ENCODE assay signal across 32 cellular contexts in genomic region chr18:56197460-56197859, GRCh38.
DNase-seq lines count a peak whose midpoint lies in the region; ATAC-seq and TF ChIP-seq lines count a peak whose summit lies in the region.
"Had no signal": no experiment of that assay in that cellular context is flagged by ENCODE, and none has a peak within 500 bp of the region (broad histone marks: within the 10 kb centered on the region; RNA-seq: fewer than 3 reads in every experiment).

No MANE protein-coding gene starts in this region.

- no peak overlapping the region for H3K4me2 ChIP-seq in hepatocyte

- no peak overlapping the region for H2AFZ ChIP-seq in hepatocyte

- no peak overlapping the region for H3K27ac ChIP-seq in hepatocyte
- H3K27ac ChIP-seq: ovary, uterus had no signal

- H3K9me2 ChIP-seq in hepatocyte (replicated peaks; ENCODE audit: insufficient read depth), result no peaks in the 10 kb centered on the region

- no peaks in the 10 kb centered on the region for H3K36me3 ChIP-seq in hepatocyte (replicated peaks; ENCODE audit: insufficient read depth, low read depth)
- H3K36me3 ChIP-seq: left ventricle myocardium inferior, ovary, uterus had no signal

- H4K20me1 ChIP-seq in hepatocyte (ENCODE audit: insufficient read depth, poor library complexity, severe bottlenecking), result no peaks in the 10 kb centered on the region

- DNase-seq in kidney tubule cell (ENCODE audit: low spot score), result peak; percentile 12
- DNase-seq in hepatocyte (ENCODE audit: low spot score), result no peak
- DNase-seq in OCI-M2 (lab: John Stamatoyannopoulos, UW; ENCODE audit: unreplicated experiment), result no peak
- no peak for DNase-seq in HuH-7.5 (ENCODE audit: low spot score)
- DNase-seq: activated CD4-positive, alpha-beta T cell treated with anti-CD3 and anti-CD28 coated beads for 4 hours; activated CD8-positive, alpha-beta memory T cell treated with anti-CD3 and anti-CD28 coated beads for 24 hours; activated gamma-delta T cell treated with Interleukin-2 at 50 U/mL for 16 hours; activated naive CD8-positive, alpha-beta T cell treated with anti-CD3 and anti-CD28 coated beads, Interleukin-2, amount 50 U/mL, for 24 hours; activated T-cell treated with anti-CD3 and anti-CD28 coated beads, Interleukin-2, amount 50 U/mL, for 1 hour; C1 segment of cervical spinal cord; DND-41; effector CD8-positive, alpha-beta T cell; H9; hippocampal formation; immature natural killer cell; left ventricle myocardium inferior; MV-4-11; natural killer cell; NCI-H146; NCI-H510A; NK-92 treated with Interleukin-12 subunit alpha and Interleukin-12 subunit beta, amount 100 ng/mL, for 24 hours; ovary; right cardiac atrium; stimulated activated CD4-positive, alpha-beta T cell treated with anti-CD3 and anti-CD28 coated beads, Interleukin-12 subunit alpha, Interleukin-12 subunit beta, amount 100 ng/mL, for 4 hours; stimulated activated CD4-positive, alpha-beta T cell treated with anti-CD3 and anti-CD28 coated beads, Interleukin-4, amount 100 ng/mL, for 24 hours; stimulated activated naive B cell treated with anti-CD40 and anti-IgM and Interleukin-4, amounts not matched to agents 10 μg/mL and 1 μg/mL and 100 μg/mL, for 72 hours; uterus had no signal

- ATAC-seq in GM18499 (IDR thresholded peaks at IDR 0.05; ENCODE audit: insufficient read depth, unreplicated experiment) (peak; percentile 58), GM21723 (IDR thresholded peaks at IDR 0.05; ENCODE audit: unreplicated experiment) (peak; percentile 54), HG03469 (IDR thresholded peaks at IDR 0.05; ENCODE audit: unreplicated experiment) (peak; percentile 55), GM19395 (IDR thresholded peaks at IDR 0.05; ENCODE audit: unreplicated experiment) (no peak)
- ATAC-seq: activated naive CD8-positive, alpha-beta T cell treated with anti-CD3 and anti-CD28 coated beads, Interleukin-2, amount 50 U/mL, for 24 hours; natural killer cell; Panc1; right cardiac atrium had no signal

- no peaks in the 10 kb centered on the region for H3K4me1 ChIP-seq in hepatocyte (ENCODE audit: insufficient read depth)
- H3K4me1 ChIP-seq: uterus had no signal

- no peaks in the 10 kb centered on the region for H3K9me3 ChIP-seq in hepatocyte (ENCODE audit: low read depth)
- H3K9me3 ChIP-seq: left ventricle myocardium inferior, ovary, uterus had no signal

- no peak overlapping the region for H3K4me3 ChIP-seq in hepatocyte
- H3K4me3 ChIP-seq: left ventricle myocardium inferior, ovary, uterus had no signal

- no peak for TF ChIP-seq CTCF in hepatocyte (IDR thresholded peaks at IDR 0.05; ENCODE audit: poor library complexity)

- 89% methylated on average over 4 of the region's 4 CpGs for WGBS in hepatocyte (ENCODE audit: low lambda C conversion rate, missing lambda C conversion rate)

- H3K79me2 ChIP-seq in hepatocyte, result no peaks in the 10 kb centered on the region

- H3K27me3 ChIP-seq in hepatocyte, result no peaks in the 10 kb centered on the region
- H3K27me3 ChIP-seq: ovary, uterus had no signal
